13 cellular contexts compared by ENCODE assay signal in the genomic region with DNA sequence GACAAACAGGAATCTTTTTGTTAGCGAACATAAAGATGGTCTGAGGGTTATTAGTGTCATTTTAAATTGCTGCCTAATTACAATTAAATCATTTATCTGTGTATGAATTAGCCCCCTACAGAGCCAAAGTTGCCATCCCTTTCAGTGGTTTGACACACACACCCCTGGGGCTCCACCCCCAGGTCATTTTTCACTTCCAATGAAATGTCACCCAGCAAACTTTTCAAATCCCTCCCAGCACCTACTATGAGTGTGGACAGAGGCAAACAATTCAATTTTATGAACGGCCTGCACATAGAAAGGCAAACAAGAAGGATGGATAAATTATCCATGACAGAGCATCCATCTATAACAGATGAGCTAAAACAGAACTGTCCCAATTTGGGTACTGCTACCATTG. TPM values are rescaled to one million over a fixed set of nuclear protein-coding genes. Genes with fewer than 3 reads are reported as not detected.
A peak's percentile ranks its signal among the peaks of the same experiment; 100 is the strongest.
DNase-seq lines count a peak whose midpoint lies in the region; ATAC-seq, FAIRE-seq and TF ChIP-seq lines count a peak whose summit lies in the region.
"Had no signal": no experiment of that assay in that cellular context is flagged by ENCODE, and none has a peak within 500 bp of the region (broad histone marks: within the 10 kb centered on the region; RNA-seq: fewer than 3 reads in every experiment).

No MANE protein-coding gene starts in this region.

- POLR2A ChIA-PET in OCI-LY7 (lab: Charles Lee) = no interaction called here

- H3K4me1 ChIP-seq in OCI-LY7 (ENCODE audit: insufficient read depth, low read length, poor library complexity, severe bottlenecking) (peaks cover 23% of the 10 kb centered on the region), fibroblast of lung (ENCODE audit: control insufficient read depth, extremely low read depth, insufficient read depth, low read length) (peaks cover 6% of the 10 kb centered on the region)
- H3K4me1 ChIP-seq: prostate gland had no signal

- intact Hi-C loops in OCI-LY7 (cut with micrococcal nuclease; ENCODE audit: unreplicated experiment) = no loop called here
- intact Hi-C loops in activated CD4-positive, alpha-beta T cell treated with anti-CD3 and anti-CD28 coated beads, Interleukin-2, amount 10 ng/mL, durations not matched to agents 24 days and 14 days (cut with micrococcal nuclease) = no loop called here

- H2AFZ ChIP-seq in OCI-LY7 (ENCODE audit: low read length) = no peak overlapping the region
- H2AFZ ChIP-seq in fibroblast of lung (ENCODE audit: low read length) = no peak overlapping the region

- no peak overlapping the region for H3K9ac ChIP-seq in fibroblast of lung (ENCODE audit: insufficient read depth, low read length)

- BruUV-seq in OCI-LY7 (replicated peaks; lab: Mats Ljungman, UMichigan) = no TSS peak

- H3K27me3 ChIP-seq in fibroblast of lung (ENCODE audit: control insufficient read depth, insufficient read depth, low read length) = no peaks in the 10 kb centered on the region

- H3K79me2 ChIP-seq in OCI-LY7 (ENCODE audit: insufficient read depth, low read depth, low read length) (peaks cover 23% of the 10 kb centered on the region; the same call in 1 of the 2 replicates), fibroblast of lung (ENCODE audit: control insufficient read depth, insufficient read depth, low read length) (peaks cover 32% of the 10 kb centered on the region)

- peaks cover 3% of the 10 kb centered on the region for H3K36me3 Mint-ChIP-seq in progenitor cell of endocrine pancreas (ENCODE audit: insufficient read depth)
- no peaks in the 10 kb centered on the region for H3K36me3 Mint-ChIP-seq in activated CD4-positive, alpha-beta T cell treated with anti-CD3 and anti-CD28 coated beads, Interleukin-2, amount 10 ng/mL, durations not matched to agents 24 days and 14 days (ENCODE audit: low read depth)

- H3K4me1 Mint-ChIP-seq in progenitor cell of endocrine pancreas (ENCODE audit: low read depth) = peaks cover 30% of the 10 kb centered on the region
- peaks cover 16% of the 10 kb centered on the region for H3K4me1 Mint-ChIP-seq in activated CD4-positive, alpha-beta T cell treated with anti-CD3 and anti-CD28 coated beads, Interleukin-2, amount 10 ng/mL, durations not matched to agents 24 days and 14 days

- H3K4me3 Mint-ChIP-seq in progenitor cell of endocrine pancreas (ENCODE audit: low read depth) = peak overlapping the region; percentile 99
- H3K4me3 Mint-ChIP-seq in activated CD4-positive, alpha-beta T cell treated with anti-CD3 and anti-CD28 coated beads, Interleukin-2, amount 10 ng/mL, durations not matched to agents 24 days and 14 days = no peak overlapping the region

- no peaks in the 10 kb centered on the region for H3K27me3 Mint-ChIP-seq in progenitor cell of endocrine pancreas
- H3K27me3 Mint-ChIP-seq in activated CD4-positive, alpha-beta T cell treated with anti-CD3 and anti-CD28 coated beads, Interleukin-2, amount 10 ng/mL, durations not matched to agents 24 days and 14 days = peaks cover 54% of the 10 kb centered on the region

- H3K9me3 ChIP-seq in OCI-LY7 (ENCODE audit: low read length) (no peaks in the 10 kb centered on the region), fibroblast of lung (ENCODE audit: control insufficient read depth, insufficient read depth, low read depth, low read length) (no peaks in the 10 kb centered on the region)
- H3K9me3 ChIP-seq: prostate gland had no signal

- H3K4me2 ChIP-seq in OCI-LY7 (ENCODE audit: low read length) (peak overlapping the region; percentile 42), fibroblast of lung (ENCODE audit: extremely low read depth, insufficient read depth, low read length) (peak overlapping the region; percentile 95)

- no peaks in the 10 kb centered on the region for H3K9me3 Mint-ChIP-seq in progenitor cell of endocrine pancreas (ENCODE audit: low read depth)
- no peaks in the 10 kb centered on the region for H3K9me3 Mint-ChIP-seq in activated CD4-positive, alpha-beta T cell treated with anti-CD3 and anti-CD28 coated beads, Interleukin-2, amount 10 ng/mL, durations not matched to agents 24 days and 14 days
- H3K9me3 Mint-ChIP-seq: activated CD4-positive, alpha-beta memory T cell treated with anti-CD3 and anti-CD28 coated beads, Interleukin-2, amount 10 ng/mL, durations not matched to agents 7 days and 5 days had no signal

- H3K36me3 ChIP-seq in OCI-LY7 (ENCODE audit: insufficient read depth, low read length) (0 out of 2 replicates have a peak, but pooled peaks cover 1% of the 10 kb centered on the region), fibroblast of lung (ENCODE audit: control insufficient read depth, insufficient read depth, low read length) (no peaks in the 10 kb centered on the region)
- H3K36me3 ChIP-seq: prostate gland had no signal

- ATAC-seq in GM21717 (IDR thresholded peaks at IDR 0.05; ENCODE audit: unreplicated experiment) = no peak

- no peak for FAIRE-seq in D721Med (lab: Jason Lieb, UNC)

- peaks cover 7% of the 10 kb centered on the region; the same call in 1 of the 2 replicates for H4K20me1 ChIP-seq in OCI-LY7 (ENCODE audit: insufficient read depth, low read length)
- H4K20me1 ChIP-seq in fibroblast of lung (ENCODE audit: control insufficient read depth, extremely low read depth, insufficient read depth, low read length) = no peaks in the 10 kb centered on the region

- CTCF ChIA-PET in OCI-LY7 (lab: Charles Lee; ENCODE audit: unreplicated experiment) = no interaction called here

- DNase-seq in NCI-H146 (lab: John Stamatoyannopoulos, UW) (peak; percentile 42), NCI-H146 treated with DMSO at 0.1 percent for 48 hours (lab: John Stamatoyannopoulos, UW; ENCODE audit: unreplicated experiment) (no peak), OCI-LY7 (ENCODE audit: low spot score) (no peak), fibroblast of lung (ENCODE audit: low read depth in 2 of 2) (peak in 1 of 2 donors; percentile 37), progenitor cell of endocrine pancreas (ENCODE audit: low spot score, unreplicated experiment) (no peak), D721Med (ENCODE audit: insufficient read length, low spot score) (no peak)
- DNase-seq in activated CD4-positive, alpha-beta T cell treated with anti-CD3 and anti-CD28 coated beads, Interleukin-2, amount 10 ng/mL, durations not matched to agents 24 days and 14 days = no peak
- DNase-seq: activated CD4-positive, alpha-beta memory T cell treated with anti-CD3 and anti-CD28 coated beads, Interleukin-2, amount 10 ng/mL, durations not matched to agents 7 days and 5 days; cortex of kidney; EL; NCI-H1092 had no signal

- H3K9me2 ChIP-seq in OCI-LY7 (ENCODE audit: insufficient read depth, low read length) = no peaks in the 10 kb centered on the region

- peak overlapping the region; percentile 5 for H3K27ac Mint-ChIP-seq in progenitor cell of endocrine pancreas
- H3K27ac Mint-ChIP-seq in activated CD4-positive, alpha-beta T cell treated with anti-CD3 and anti-CD28 coated beads, Interleukin-2, amount 10 ng/mL, durations not matched to agents 24 days and 14 days = no peak overlapping the region
- H3K27ac Mint-ChIP-seq: activated CD4-positive, alpha-beta memory T cell treated with anti-CD3 and anti-CD28 coated beads, Interleukin-2, amount 10 ng/mL, durations not matched to agents 7 days and 5 days had no signal

- H3K27ac ChIP-seq in OCI-LY7 (ENCODE audit: low read depth, low read length, poor library complexity, severe bottlenecking) = no peak overlapping the region
- H3K27ac ChIP-seq in fibroblast of lung (ENCODE audit: insufficient read depth, low read length) = no peak overlapping the region
- H3K27ac ChIP-seq: prostate gland had no signal

- H3K4me3 ChIP-seq in OCI-LY7 (ENCODE audit: low read depth, low read length, poor library complexity, severe bottlenecking) (no peak overlapping the region), fibroblast of lung (replicated peaks in 1 of 4; ENCODE audit: control extremely low read depth in 1 of 4, insufficient read depth in 1 of 4, low read depth in 3 of 4, low read length in 4 of 4) (peak overlapping the region; percentile 12 to 96 (median 74))
- H3K4me3 ChIP-seq: prostate gland had no signal

- TF ChIP-seq CTCF in OCI-LY7 (conservative IDR thresholded peaks at IDR 0.05; ENCODE audit: low read length) = no peak
- no peak for TF ChIP-seq CTCF in fibroblast of lung (conservative IDR thresholded peaks at IDR 0.05 in 1 of 2, IDR thresholded peaks at IDR 0.05 in 1 of 2; ENCODE audit: low read depth in 1 of 2, low read length in 2 of 2)
- TF ChIP-seq CTCF in progenitor cell of endocrine pancreas (IDR thresholded peaks at IDR 0.05; ENCODE audit: unreplicated experiment) = no peak
- no peak for TF ChIP-seq CTCF in D721Med (IDR thresholded peaks at IDR 0.05; ENCODE audit: insufficient read depth, missing control alignments)

RNA-seq across cellular contexts. Expression of gene MYH10, which starts 2.4 kb away (rescaled TPM):
- 41.9 and 55.0 TPM in 2 replicates for total RNA-seq in OCI-LY7 (2014; rRNA removed; shearing (Covaris generic))
- total RNA-seq in OCI-LY7 (2022) (50.6 and 60.4 TPM in 2 replicates), fibroblast of lung (100 and 104 TPM in 2 replicates), progenitor cell of endocrine pancreas (244 and 257 TPM in 2 replicates)
- polyA plus RNA-seq in fibroblast of lung = 54.6 and 66.2 TPM in 2 replicates
- 56.2 and 63.6 TPM in 2 replicates for polyA plus RNA-seq in fibroblast of lung (2012)
- 41.7 and 72.3 TPM in 2 replicates for polyA minus RNA-seq in fibroblast of lung (ENCODE audit: low replicate concordance)
- 14.1 and 19.4 TPM in 2 replicates for total RNA-seq in activated CD4-positive, alpha-beta T cell treated with anti-CD3 and anti-CD28 coated beads, Interleukin-2, amount 10 ng/mL, durations not matched to agents 24 days and 14 days
